8 cellular contexts compared by ENCODE assay signal in genomic region chr1:43708006-43708412, GRCh38. TPM values are rescaled to one million over a fixed set of nuclear protein-coding genes. Genes with fewer than 3 reads are reported as not detected.
DNase-seq lines count a peak whose midpoint lies in the region; ATAC-seq, FAIRE-seq and TF ChIP-seq lines count a peak whose summit lies in the region.

No MANE protein-coding gene starts in this region.

- H3K4me1 Mint-ChIP-seq in activated naive CD4-positive, alpha-beta T cell treated with anti-CD3 and anti-CD28 coated beads, Interleukin-2, amount 50 U/mL, for 24 hours = peaks cover 40% of the 10 kb centered on the region
- H3K4me1 Mint-ChIP-seq in T-helper 17 cell = peaks cover 20% of the 10 kb centered on the region

- peak overlapping the region; percentile 88 for H3K27ac ChIP-seq in skeletal muscle tissue (ENCODE audit: low read depth, low read length)

- no peak for ATAC-seq in T-helper 17 cell

- no peak for TF ChIP-seq POLR2A in GM12892 (IDR thresholded peaks at IDR 0.05; ENCODE audit: low read depth, low read length)

- DNase-seq in activated naive CD4-positive, alpha-beta T cell treated with Interleukin-2 at 50 U/mL for 16 hours = no peak
- DNase-seq in T-helper 17 cell = no peak
- DNase-seq in fibroblast of the aortic adventitia (ENCODE audit: low read depth) = peak; percentile 54
- DNase-seq in GM10248 (ENCODE audit: extremely low spot score) = no peak
- DNase-seq in GM12892 (ENCODE audit: insufficient read length) = no peak
- DNase-seq in NCI-H2081 treated with DMSO at 0.1 percent for 48 hours (lab: John Stamatoyannopoulos, UW) = no peak

- H3K4me3 ChIP-seq in fibroblast of the aortic adventitia (ENCODE audit: low read depth, low read length) (peak overlapping the region; percentile 84), skeletal muscle tissue (ENCODE audit: low read length in 3 of 3) (peak overlapping the region; percentile 93 to 96 (median 95))

- TF ChIP-seq CTCF in fibroblast of the aortic adventitia (IDR thresholded peaks at IDR 0.05; ENCODE audit: insufficient read depth, low read length) = no peak
- no peak for TF ChIP-seq CTCF in GM10248 (IDR thresholded peaks at IDR 0.05; ENCODE audit: control extremely low read depth, extremely low read depth, low read depth, missing control alignments)

- H3K36me3 ChIP-seq in skeletal muscle tissue (ENCODE audit: control insufficient read depth in 3 of 3, insufficient read depth in 3 of 3, low read length in 3 of 3) = peaks cover 21 to 45% (median 33%) of the 10 kb centered on the region in 3 donors

- H3K27ac Mint-ChIP-seq in activated naive CD4-positive, alpha-beta T cell treated with anti-CD3 and anti-CD28 coated beads, Interleukin-2, amount 50 U/mL, for 24 hours = peak overlapping the region; percentile 85
- H3K27ac Mint-ChIP-seq in T-helper 17 cell = peak overlapping the region; percentile 19

- no peaks in the 10 kb centered on the region for H3K27me3 ChIP-seq in skeletal muscle tissue (ENCODE audit: control insufficient read depth in 3 of 3, insufficient read depth in 3 of 3, low read length in 3 of 3)

- peaks cover 9% of the 10 kb centered on the region for H3K36me3 Mint-ChIP-seq in activated naive CD4-positive, alpha-beta T cell treated with anti-CD3 and anti-CD28 coated beads, Interleukin-2, amount 50 U/mL, for 24 hours
- peaks cover 7% of the 10 kb centered on the region for H3K36me3 Mint-ChIP-seq in T-helper 17 cell (ENCODE audit: low read depth)

- CTCF ChIA-PET in GM10248 (lab: Yijun Ruan, JAX) = interaction anchor here (2.4 kb wide), 1 partner anchor 226 kb away, joined by 12 read pairs; no protein-coding TSS in a partner anchor

- H3K27me3 Mint-ChIP-seq in activated naive CD4-positive, alpha-beta T cell treated with anti-CD3 and anti-CD28 coated beads, Interleukin-2, amount 50 U/mL, for 24 hours = no peaks in the 10 kb centered on the region
- H3K27me3 Mint-ChIP-seq in T-helper 17 cell = no peaks in the 10 kb centered on the region

- peak overlapping the region; percentile 90 to 95 (median 94) for H3K9ac ChIP-seq in skeletal muscle tissue (ENCODE audit: low read depth in 1 of 3, low read length in 3 of 3)

- H3K9me3 ChIP-seq in T-helper 17 cell (ENCODE audit: control insufficient read depth, low read length, poor library complexity, severe bottlenecking) (no peaks in the 10 kb centered on the region), skeletal muscle tissue (ENCODE audit: control insufficient read depth in 3 of 3, low read length in 3 of 3) (no peaks in the 10 kb centered on the region)

- H3K4me3 Mint-ChIP-seq in activated naive CD4-positive, alpha-beta T cell treated with anti-CD3 and anti-CD28 coated beads, Interleukin-2, amount 50 U/mL, for 24 hours = peak overlapping the region; percentile 93
- peak overlapping the region; percentile 88 for H3K4me3 Mint-ChIP-seq in T-helper 17 cell

- H3K9me3 Mint-ChIP-seq in activated naive CD4-positive, alpha-beta T cell treated with anti-CD3 and anti-CD28 coated beads, Interleukin-2, amount 50 U/mL, for 24 hours = no peaks in the 10 kb centered on the region

- POLR2A ChIA-PET in GM10248 (lab: Yijun Ruan, JAX) = interaction anchor here (2.1 kb wide), 1 partner anchor 58 kb away, joined by 7 read pairs; the partner anchor contains the start of gene KDM4A

- H3K4me1 ChIP-seq in skeletal muscle tissue (ENCODE audit: control insufficient read depth in 3 of 3, insufficient read depth in 3 of 3, low read length in 3 of 3) = peaks cover 18 to 52% (median 27%) of the 10 kb centered on the region in 3 donors

- FAIRE-seq in GM12892 (lab: Jason Lieb, UNC) = no peak

RNA-seq across cellular contexts. Expression of gene ST3GAL3, which starts 0.7 kb away (rescaled TPM):
- 10 to 100 TPM; 19.8 to 24.9 TPM for total RNA-seq in T-helper 17 cell
- 20.1 and 24.0 TPM in 2 replicates for total RNA-seq in fibroblast of the aortic adventitia (ENCODE audit: low replicate concordance)
- 25.1 TPM for total RNA-seq in skeletal muscle tissue
- polyA plus RNA-seq in GM12892 (2012; ENCODE audit: missing spikeins) = 16.3 TPM

RNA-seq across cellular contexts. Expression of gene KDM4A, which starts 58.1 kb away (rescaled TPM):
- total RNA-seq in T-helper 17 cell = 10 to 100 TPM; 37.2 to 37.5 TPM
- total RNA-seq in fibroblast of the aortic adventitia (ENCODE audit: low replicate concordance) = 39.0 and 73.2 TPM in 2 replicates
- total RNA-seq in skeletal muscle tissue = 34.4 TPM
- 15.6 TPM for polyA plus RNA-seq in GM12892 (2012; ENCODE audit: missing spikeins)
